In the genomic region with DNA sequence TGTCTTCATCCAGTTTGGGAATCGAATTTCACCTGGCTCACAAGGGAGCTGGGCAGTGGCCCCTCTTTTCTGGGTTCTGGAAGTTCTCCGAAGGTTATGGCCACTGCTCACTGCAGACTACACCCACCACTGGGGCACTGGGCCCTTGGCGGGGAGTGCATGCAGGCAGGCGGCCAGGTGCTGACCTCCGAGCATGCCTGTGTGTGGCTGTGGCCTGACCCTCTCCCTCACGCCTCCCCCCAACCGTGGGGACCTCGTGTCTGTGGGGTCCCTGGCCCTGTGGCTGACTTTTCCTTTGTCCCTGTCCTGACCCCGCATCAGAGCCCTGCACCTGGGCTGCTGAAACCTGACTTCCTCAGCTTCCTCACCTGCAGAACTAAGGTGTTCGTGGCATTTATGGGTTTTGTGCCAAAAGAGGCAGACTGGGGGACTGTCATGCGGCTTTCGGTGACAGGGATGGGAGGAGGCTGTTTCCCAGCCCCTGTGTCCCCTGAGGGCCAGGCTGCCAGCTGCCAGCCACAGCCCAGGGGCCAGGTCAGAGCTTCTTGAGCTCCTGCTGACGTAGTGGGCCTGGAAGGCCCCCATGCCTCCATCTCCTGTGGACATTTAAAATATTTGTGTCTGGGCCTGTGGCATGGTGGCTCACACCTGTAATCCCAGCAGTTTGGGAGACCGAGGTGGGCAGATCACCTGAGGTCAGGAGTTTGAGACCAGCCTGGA, we compare ENCODE assay signal across 1 cellular context.
TF ChIP-seq lines count a peak whose summit lies in the region.

No MANE protein-coding gene starts in this region.

TF ChIP-seq in GM12878, 131 proteins besides CTCF, POLR2A, EP300 and RAD21:
- TF ChIP-seq RCOR1 (conservative IDR thresholded peaks at IDR 0.05; ENCODE audit: low read depth, low read length) (no peak), ZBED1 (IDR thresholded peaks at IDR 0.05; ENCODE audit: borderline replicate concordance) (no peak), KAT2A (conservative IDR thresholded peaks at IDR 0.05; ENCODE audit: control insufficient read depth, low read depth, low read length) (no peak), HCFC1 (IDR thresholded peaks at IDR 0.05; ENCODE audit: low read length) (no peak), STAT1 (conservative IDR thresholded peaks at IDR 0.05) (no peak)
- TF ChIP-seq, protein P1, sequence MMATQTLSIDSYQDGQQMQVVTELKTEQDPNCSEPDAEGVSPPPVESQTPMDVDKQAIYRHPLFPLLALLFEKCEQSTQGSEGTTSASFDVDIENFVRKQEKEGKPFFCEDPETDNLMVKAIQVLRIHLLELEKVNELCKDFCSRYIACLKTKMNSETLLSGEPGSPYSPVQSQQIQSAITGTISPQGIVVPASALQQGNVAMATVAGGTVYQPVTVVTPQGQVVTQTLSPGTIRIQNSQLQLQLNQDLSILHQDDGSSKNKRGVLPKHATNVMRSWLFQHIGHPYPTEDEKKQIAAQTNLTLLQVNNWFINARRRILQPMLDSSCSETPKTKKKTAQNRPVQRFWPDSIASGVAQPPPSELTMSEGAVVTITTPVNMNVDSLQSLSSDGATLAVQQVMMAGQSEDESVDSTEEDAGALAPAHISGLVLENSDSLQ (IDR thresholded peaks at IDR 0.05), result no peak
- TF ChIP-seq, protein P2, sequence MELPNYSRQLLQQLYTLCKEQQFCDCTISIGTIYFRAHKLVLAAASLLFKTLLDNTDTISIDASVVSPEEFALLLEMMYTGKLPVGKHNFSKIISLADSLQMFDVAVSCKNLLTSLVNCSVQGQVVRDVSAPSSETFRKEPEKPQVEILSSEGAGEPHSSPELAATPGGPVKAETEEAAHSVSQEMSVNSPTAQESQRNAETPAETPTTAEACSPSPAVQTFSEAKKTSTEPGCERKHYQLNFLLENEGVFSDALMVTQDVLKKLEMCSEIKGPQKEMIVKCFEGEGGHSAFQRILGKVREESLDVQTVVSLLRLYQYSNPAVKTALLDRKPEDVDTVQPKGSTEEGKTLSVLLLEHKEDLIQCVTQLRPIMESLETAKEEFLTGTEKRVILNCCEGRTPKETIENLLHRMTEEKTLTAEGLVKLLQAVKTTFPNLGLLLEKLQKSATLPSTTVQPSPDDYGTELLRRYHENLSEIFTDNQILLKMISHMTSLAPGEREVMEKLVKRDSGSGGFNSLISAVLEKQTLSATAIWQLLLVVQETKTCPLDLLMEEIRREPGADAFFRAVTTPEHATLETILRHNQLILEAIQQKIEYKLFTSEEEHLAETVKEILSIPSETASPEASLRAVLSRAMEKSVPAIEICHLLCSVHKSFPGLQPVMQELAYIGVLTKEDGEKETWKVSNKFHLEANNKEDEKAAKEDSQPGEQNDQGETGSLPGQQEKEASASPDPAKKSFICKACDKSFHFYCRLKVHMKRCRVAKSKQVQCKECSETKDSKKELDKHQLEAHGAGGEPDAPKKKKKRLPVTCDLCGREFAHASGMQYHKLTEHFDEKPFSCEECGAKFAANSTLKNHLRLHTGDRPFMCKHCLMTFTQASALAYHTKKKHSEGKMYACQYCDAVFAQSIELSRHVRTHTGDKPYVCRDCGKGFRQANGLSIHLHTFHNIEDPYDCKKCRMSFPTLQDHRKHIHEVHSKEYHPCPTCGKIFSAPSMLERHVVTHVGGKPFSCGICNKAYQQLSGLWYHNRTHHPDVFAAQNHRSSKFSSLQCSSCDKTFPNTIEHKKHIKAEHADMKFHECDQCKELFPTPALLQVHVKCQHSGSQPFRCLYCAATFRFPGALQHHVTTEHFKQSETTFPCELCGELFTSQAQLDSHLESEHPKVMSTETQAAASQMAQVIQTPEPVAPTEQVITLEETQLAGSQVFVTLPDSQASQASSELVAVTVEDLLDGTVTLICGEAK (IDR thresholded peaks at IDR 0.05; ENCODE audit: borderline replicate concordance), result no peak
